In the genomic region with DNA sequence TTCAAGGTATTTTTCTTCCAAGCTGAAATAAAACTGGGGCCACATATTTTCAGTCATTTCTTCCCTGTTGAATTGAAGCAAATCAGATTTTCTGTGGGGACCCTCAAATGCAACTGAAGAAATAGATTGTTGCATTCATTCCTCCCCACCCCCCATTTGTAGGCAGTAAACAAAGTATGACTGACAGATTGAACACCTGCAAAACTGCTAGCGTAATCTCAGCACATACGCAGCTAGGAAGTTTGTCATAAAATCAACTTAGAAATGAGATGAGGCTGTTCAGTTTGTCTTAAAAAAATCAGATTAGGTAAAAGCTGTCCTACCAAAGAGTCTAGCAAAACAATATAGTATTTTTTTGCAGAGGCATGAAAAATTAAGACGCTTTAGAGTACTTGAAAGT, we compare ENCODE assay signal across 24 cellular contexts.
"Had no signal": no experiment of that assay in that cellular context is flagged by ENCODE, and none has a peak within 500 bp of the region (broad histone marks: within the 10 kb centered on the region; RNA-seq: fewer than 3 reads in every experiment).

No MANE protein-coding gene starts in this region.

- DNase-seq: activated CD4-positive, alpha-beta T cell treated with anti-CD3 and anti-CD28 coated beads, Interleukin-2, amount 50 U/mL, for 1 hour; activated CD4-positive, CD25-positive, alpha-beta regulatory T cell treated with anti-CD3 and anti-CD28 coated beads, Interleukin-2, amount 50 U/mL, for 72 hours; activated CD8-positive, alpha-beta memory T cell treated with anti-CD3 and anti-CD28 coated beads, Interleukin-2, amount 50 U/mL, for 4 hours; activated effector memory CD4-positive, alpha-beta T cell treated with anti-CD3 and anti-CD28 coated beads, Interleukin-2, amount 50 U/mL, for 16 hours; activated naive CD4-positive, alpha-beta T cell treated with anti-CD3 and anti-CD28 coated beads for 36 hours; activated T-cell treated with anti-CD3 and anti-CD28 coated beads, Interleukin-2, amount 50 U/mL, for 1 hour; dermis blood vessel endothelial cell; effector CD4-positive, alpha-beta T cell; esophagus squamous epithelium; foreskin melanocyte; left ventricle myocardium inferior; mesendoderm; natural killer cell; occipital lobe; right cardiac atrium; spleen; stimulated activated naive CD4-positive, alpha-beta T cell treated with Interleukin-2 at 50 U/mL for 16 hours; T-helper 2 cell; trophoblast cell had no signal

- H3K4me3 Mint-ChIP-seq: activated naive CD4-positive, alpha-beta T cell treated with anti-CD3 and anti-CD28 coated beads for 36 hours; activated T-helper 1 cell treated with anti-CD3 and anti-CD28 coated beads, Interleukin-12 subunit alpha, Interleukin-12 subunit beta, Interleukin-2, Interleukin-4 antibody, amounts not matched to agents 30 ng/mL and 10 ng/mL and 1 ng/mL, durations not matched to agents 14 hours and 24 hours and 36 hours; natural killer cell; neural progenitor cell had no signal

- H3K36me3 Mint-ChIP-seq: natural killer cell had no signal

- H3K27ac ChIP-seq: epithelial cell of prostate, esophagus squamous epithelium, left ventricle myocardium inferior, neural progenitor cell, spleen, thoracic aorta had no signal

- ATAC-seq: natural killer cell, right cardiac atrium had no signal

- H3K9me3 Mint-ChIP-seq: activated naive CD4-positive, alpha-beta T cell treated with anti-CD3 and anti-CD28 coated beads for 36 hours; activated T-helper 1 cell treated with anti-CD3 and anti-CD28 coated beads, Interleukin-12 subunit alpha, Interleukin-12 subunit beta, Interleukin-2, Interleukin-4 antibody, amounts not matched to agents 30 ng/mL and 10 ng/mL and 1 ng/mL, durations not matched to agents 14 hours and 24 hours and 36 hours; natural killer cell had no signal

- H3K4me3 ChIP-seq: esophagus squamous epithelium, left ventricle myocardium inferior, lung, neural progenitor cell, spleen, thoracic aorta had no signal

- H3K27ac Mint-ChIP-seq: activated naive CD4-positive, alpha-beta T cell treated with anti-CD3 and anti-CD28 coated beads for 36 hours; activated T-helper 1 cell treated with anti-CD3 and anti-CD28 coated beads, Interleukin-12 subunit alpha, Interleukin-12 subunit beta, Interleukin-2, Interleukin-4 antibody, amounts not matched to agents 30 ng/mL and 10 ng/mL and 1 ng/mL, durations not matched to agents 14 hours and 24 hours and 36 hours; neural progenitor cell had no signal

- H3K4me1 ChIP-seq: neural progenitor cell had no signal

- H3K9ac ChIP-seq: neural progenitor cell had no signal

- H3K27me3 ChIP-seq: esophagus squamous epithelium, neural progenitor cell, spleen had no signal

- H3K9me3 ChIP-seq: esophagus squamous epithelium, left ventricle myocardium inferior, spleen, thoracic aorta had no signal
